ENCODE assay signal across 22 cellular contexts in genomic region chr3:16793321-16793720, GRCh38.
"Had no signal": no experiment of that assay in that cellular context is flagged by ENCODE, and none has a peak within 500 bp of the region (broad histone marks: within the 10 kb centered on the region; RNA-seq: fewer than 3 reads in every experiment).

No MANE protein-coding gene starts in this region.

- ATAC-seq: effector memory CD8-positive, alpha-beta T cell; gastrocnemius medialis; left colon; left ventricle myocardium superior; psoas muscle; sciatic nerve; stimulated activated memory B cell treated with anti-CD40 and anti-IgM and Interleukin-4, amounts not matched to agents 10 μg/mL and 1 μg/mL and 100 μg/mL, for 72 hours had no signal

- H3K36me3 ChIP-seq: esophagus muscularis mucosa, gastrocnemius medialis, neutrophil, spleen, stomach, thoracic aorta, transverse colon had no signal

- H3K27ac Mint-ChIP-seq: stimulated activated memory B cell treated with anti-CD40 and anti-IgM and Interleukin-4, amounts not matched to agents 10 μg/mL and 1 μg/mL and 100 μg/mL, for 72 hours had no signal

- H3K9me3 ChIP-seq: esophagus muscularis mucosa, gastrocnemius medialis, neutrophil, psoas muscle, spleen, stomach, thoracic aorta, transverse colon had no signal

- H3K27me3 ChIP-seq: esophagus muscularis mucosa, gastrocnemius medialis, neutrophil, spleen, stomach, transverse colon had no signal

- DNase-seq: effector memory CD8-positive, alpha-beta T cell; gastrocnemius medialis; kidney; left colon; left ventricle myocardium superior; mesenchymal stem cell; naive B cell; psoas muscle; spleen; stimulated activated CD4-positive, alpha-beta T cell treated with anti-CD3 and anti-CD28 coated beads, Interleukin-15, amount 100 ng/mL, for 24 hours; stimulated activated CD4-positive, alpha-beta T cell treated with anti-CD3 and anti-CD28 coated beads, Interleukin-1b, Interleukin-23, amount 100 ng/mL, for 48 hours; stimulated activated CD4-positive, alpha-beta T cell treated with anti-CD3 and anti-CD28 coated beads, Interleukin-4, amount 100 ng/mL, for 24 hours; stomach; substantia nigra; transverse colon had no signal

- H3K27ac ChIP-seq: epithelial cell of prostate, esophagus muscularis mucosa, gastrocnemius medialis, neutrophil, psoas muscle, spleen, stomach, thoracic aorta, transverse colon had no signal

- H3K4me3 ChIP-seq: esophagus muscularis mucosa, gastrocnemius medialis, lung, psoas muscle, spleen, stomach, thoracic aorta, transverse colon had no signal

- H3K36me3 Mint-ChIP-seq: stimulated activated memory B cell treated with anti-CD40 and anti-IgM and Interleukin-4, amounts not matched to agents 10 μg/mL and 1 μg/mL and 100 μg/mL, for 72 hours had no signal

- H3K4me3 Mint-ChIP-seq: effector memory CD8-positive, alpha-beta T cell; naive B cell; stimulated activated memory B cell treated with anti-CD40 and anti-IgM and Interleukin-4, amounts not matched to agents 10 μg/mL and 1 μg/mL and 100 μg/mL, for 72 hours had no signal

- H3K9me3 Mint-ChIP-seq: effector memory CD8-positive, alpha-beta T cell; stimulated activated memory B cell treated with anti-CD40 and anti-IgM and Interleukin-4, amounts not matched to agents 10 μg/mL and 1 μg/mL and 100 μg/mL, for 72 hours had no signal

- H3K27me3 Mint-ChIP-seq: stimulated activated memory B cell treated with anti-CD40 and anti-IgM and Interleukin-4, amounts not matched to agents 10 μg/mL and 1 μg/mL and 100 μg/mL, for 72 hours had no signal
